In the genomic region with DNA sequence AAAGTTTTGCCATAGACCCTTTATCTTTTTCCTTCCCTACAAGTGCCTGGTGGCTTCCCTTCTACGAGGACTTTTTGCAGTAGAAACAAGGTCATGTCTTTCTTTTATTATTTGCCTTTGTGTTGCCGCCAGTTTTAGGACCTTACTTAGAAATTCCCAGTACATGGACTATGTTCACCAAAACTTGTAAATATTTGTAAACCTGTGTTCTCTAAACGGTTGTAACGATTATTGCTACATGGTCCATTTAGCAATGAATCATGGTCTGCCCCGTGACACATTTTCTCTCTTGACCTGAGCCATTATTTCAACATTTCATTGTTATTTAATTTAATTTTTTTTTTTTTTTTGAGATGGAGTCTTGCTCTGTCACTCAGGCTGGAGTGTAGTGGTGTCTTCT, we compare ENCODE assay signal across 32 cellular contexts.
"Had no signal": no experiment of that assay in that cellular context is flagged by ENCODE, and none has a peak within 500 bp of the region (broad histone marks: within the 10 kb centered on the region; RNA-seq: fewer than 3 reads in every experiment).

No MANE protein-coding gene starts in this region.

- DNase-seq: activated CD4-positive, alpha-beta T cell treated with anti-CD3 and anti-CD28 coated beads for 1 hour; activated CD4-positive, alpha-beta T cell treated with anti-CD3 and anti-CD28 coated beads for 48 hours; activated CD4-positive, alpha-beta T cell treated with anti-CD3 and anti-CD28 coated beads, Interleukin-2, amount 50 U/mL, for 1 hour; activated CD4-positive, alpha-beta T cell treated with anti-CD3 and anti-CD28 coated beads, Interleukin-2, amount 50 U/mL, for 48 hours; activated CD8-positive, alpha-beta memory T cell treated with anti-CD3 and anti-CD28 coated beads for 24 hours; activated CD8-positive, alpha-beta T cell treated with anti-CD3 and anti-CD28 coated beads for 36 hours; activated effector memory CD4-positive, alpha-beta T cell treated with Interleukin-2 at 50 U/mL for 16 hours; activated gamma-delta T cell treated with Interleukin-2 at 50 U/mL for 16 hours; activated naive CD4-positive, alpha-beta T cell treated with anti-CD3 and anti-CD28 coated beads, Interleukin-2, amount 50 U/mL, for 16 hours; activated naive CD4-positive, alpha-beta T cell treated with Interleukin-2 at 50 U/mL for 16 hours; activated T-cell treated with anti-CD3 and anti-CD28 coated beads, Interleukin-2, amount 50 U/mL, for 4 hours; amniotic stem cell; anterior cingulate cortex; brain microvascular endothelial cell; dorsolateral prefrontal cortex; effector memory CD4-positive, alpha-beta T cell; endodermal cell; foreskin fibroblast; head of caudate nucleus; T-helper 2 cell had no signal

- FAIRE-seq: astrocyte, bronchial epithelial cell, frontal cortex, TTC549 had no signal

- H3K9me3 Mint-ChIP-seq: activated T-helper 17 cell treated with anti-CD3 and anti-CD28 coated beads, Interleukin-2, amount 50 U/mL, for 72 hours had no signal

- H3K36me3 Mint-ChIP-seq: activated naive CD8-positive, alpha-beta T cell had no signal

- H3K4me3 Mint-ChIP-seq: activated CD8-positive, alpha-beta T cell treated with anti-CD3 and anti-CD28 coated beads for 36 hours; activated naive CD8-positive, alpha-beta T cell; activated T-cell treated with anti-CD3 and anti-CD28 coated beads, Interleukin-2, amount 50 U/mL, for 4 hours; activated T-helper 17 cell treated with anti-CD3 and anti-CD28 coated beads, Interleukin-2, amount 50 U/mL, for 72 hours; central memory CD8-positive, alpha-beta T cell; dendritic cell treated with granulocyte-macrophage colony-stimulating factor and Interleukin-4, amounts not matched to agents 40 ng/mL and 50 ng/mL, for 4 days; endodermal cell; WTC11 had no signal

- H3K4me1 Mint-ChIP-seq: activated T-helper 17 cell treated with anti-CD3 and anti-CD28 coated beads, Interleukin-2, amount 50 U/mL, for 72 hours; central memory CD8-positive, alpha-beta T cell had no signal

- H3K27me3 ChIP-seq: brain microvascular endothelial cell, dorsolateral prefrontal cortex had no signal

- H3K4me3 ChIP-seq: coronary artery, dorsolateral prefrontal cortex had no signal

- H3K36me3 ChIP-seq: brain microvascular endothelial cell had no signal

- ATAC-seq: activated CD8-positive, alpha-beta T cell treated with anti-CD3 and anti-CD28 coated beads for 36 hours; activated T-cell treated with anti-CD3 and anti-CD28 coated beads, Interleukin-2, amount 50 U/mL, for 4 hours; activated T-helper 17 cell treated with anti-CD3 and anti-CD28 coated beads, Interleukin-2, amount 50 U/mL, for 72 hours; esophagus mucosa; WTC11 had no signal

- H3K27ac ChIP-seq: brain microvascular endothelial cell, coronary artery, dorsolateral prefrontal cortex, VCaP had no signal

- H3K27ac Mint-ChIP-seq: activated CD8-positive, alpha-beta T cell treated with anti-CD3 and anti-CD28 coated beads for 36 hours; activated naive CD8-positive, alpha-beta T cell; activated T-helper 17 cell treated with anti-CD3 and anti-CD28 coated beads, Interleukin-2, amount 50 U/mL, for 72 hours; dendritic cell treated with granulocyte-macrophage colony-stimulating factor and Interleukin-4, amounts not matched to agents 40 ng/mL and 50 ng/mL, for 4 days; endodermal cell; WTC11 had no signal
